Comparison of ENCODE assay signal across 1 cellular context in the genomic region with DNA sequence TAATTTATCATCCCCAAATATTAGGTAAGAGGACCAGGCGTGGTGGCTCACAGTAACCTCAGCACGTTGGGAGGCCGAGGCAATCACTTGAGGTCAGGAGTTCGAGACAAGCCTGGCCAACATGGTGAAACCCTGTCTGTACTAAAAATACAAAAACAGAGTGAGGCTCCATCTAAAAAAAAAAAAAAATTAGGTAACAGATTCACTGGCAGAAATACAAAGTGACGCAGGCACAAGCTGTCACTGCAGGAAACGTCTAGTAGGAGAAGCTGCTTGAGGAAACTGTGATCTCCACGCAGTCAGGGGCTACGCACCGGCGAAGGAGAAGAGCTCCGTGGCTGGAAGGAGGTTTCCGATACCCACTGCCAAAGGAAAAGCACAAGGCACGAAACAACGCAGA.
TF ChIP-seq lines count a peak whose summit lies in the region.

No MANE protein-coding gene starts in this region.

TF ChIP-seq in WTC11, 78 proteins besides CTCF, POLR2A, EP300 and RAD21 (continued from another document):
- TF ChIP-seq, protein P1, sequence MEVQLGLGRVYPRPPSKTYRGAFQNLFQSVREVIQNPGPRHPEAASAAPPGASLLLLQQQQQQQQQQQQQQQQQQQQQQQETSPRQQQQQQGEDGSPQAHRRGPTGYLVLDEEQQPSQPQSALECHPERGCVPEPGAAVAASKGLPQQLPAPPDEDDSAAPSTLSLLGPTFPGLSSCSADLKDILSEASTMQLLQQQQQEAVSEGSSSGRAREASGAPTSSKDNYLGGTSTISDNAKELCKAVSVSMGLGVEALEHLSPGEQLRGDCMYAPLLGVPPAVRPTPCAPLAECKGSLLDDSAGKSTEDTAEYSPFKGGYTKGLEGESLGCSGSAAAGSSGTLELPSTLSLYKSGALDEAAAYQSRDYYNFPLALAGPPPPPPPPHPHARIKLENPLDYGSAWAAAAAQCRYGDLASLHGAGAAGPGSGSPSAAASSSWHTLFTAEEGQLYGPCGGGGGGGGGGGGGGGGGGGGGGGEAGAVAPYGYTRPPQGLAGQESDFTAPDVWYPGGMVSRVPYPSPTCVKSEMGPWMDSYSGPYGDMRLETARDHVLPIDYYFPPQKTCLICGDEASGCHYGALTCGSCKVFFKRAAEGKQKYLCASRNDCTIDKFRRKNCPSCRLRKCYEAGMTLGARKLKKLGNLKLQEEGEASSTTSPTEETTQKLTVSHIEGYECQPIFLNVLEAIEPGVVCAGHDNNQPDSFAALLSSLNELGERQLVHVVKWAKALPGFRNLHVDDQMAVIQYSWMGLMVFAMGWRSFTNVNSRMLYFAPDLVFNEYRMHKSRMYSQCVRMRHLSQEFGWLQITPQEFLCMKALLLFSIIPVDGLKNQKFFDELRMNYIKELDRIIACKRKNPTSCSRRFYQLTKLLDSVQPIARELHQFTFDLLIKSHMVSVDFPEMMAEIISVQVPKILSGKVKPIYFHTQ (CRISPR knock-in tag; IDR thresholded peaks at IDR 0.05), result no peak
- no peak for TF ChIP-seq ZNF396 (CRISPR knock-in tag; IDR thresholded peaks at IDR 0.05; ENCODE audit: borderline replicate concordance)
- TF ChIP-seq, protein P2, sequence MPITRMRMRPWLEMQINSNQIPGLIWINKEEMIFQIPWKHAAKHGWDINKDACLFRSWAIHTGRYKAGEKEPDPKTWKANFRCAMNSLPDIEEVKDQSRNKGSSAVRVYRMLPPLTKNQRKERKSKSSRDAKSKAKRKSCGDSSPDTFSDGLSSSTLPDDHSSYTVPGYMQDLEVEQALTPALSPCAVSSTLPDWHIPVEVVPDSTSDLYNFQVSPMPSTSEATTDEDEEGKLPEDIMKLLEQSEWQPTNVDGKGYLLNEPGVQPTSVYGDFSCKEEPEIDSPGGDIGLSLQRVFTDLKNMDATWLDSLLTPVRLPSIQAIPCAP (CRISPR knock-in tag; IDR thresholded peaks at IDR 0.05), result no peak
- TF ChIP-seq ZNF219 (CRISPR knock-in tag; IDR thresholded peaks at IDR 0.05; ENCODE audit: borderline replicate concordance), result no peak
- TF ChIP-seq, protein P3, sequence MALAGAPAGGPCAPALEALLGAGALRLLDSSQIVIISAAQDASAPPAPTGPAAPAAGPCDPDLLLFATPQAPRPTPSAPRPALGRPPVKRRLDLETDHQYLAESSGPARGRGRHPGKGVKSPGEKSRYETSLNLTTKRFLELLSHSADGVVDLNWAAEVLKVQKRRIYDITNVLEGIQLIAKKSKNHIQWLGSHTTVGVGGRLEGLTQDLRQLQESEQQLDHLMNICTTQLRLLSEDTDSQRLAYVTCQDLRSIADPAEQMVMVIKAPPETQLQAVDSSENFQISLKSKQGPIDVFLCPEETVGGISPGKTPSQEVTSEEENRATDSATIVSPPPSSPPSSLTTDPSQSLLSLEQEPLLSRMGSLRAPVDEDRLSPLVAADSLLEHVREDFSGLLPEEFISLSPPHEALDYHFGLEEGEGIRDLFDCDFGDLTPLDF (CRISPR knock-in tag; IDR thresholded peaks at IDR 0.05), result no peak
TF ChIP-seq in WTC11: peak in this region for 0.
